8 cellular contexts compared by ENCODE assay signal in the genomic region with DNA sequence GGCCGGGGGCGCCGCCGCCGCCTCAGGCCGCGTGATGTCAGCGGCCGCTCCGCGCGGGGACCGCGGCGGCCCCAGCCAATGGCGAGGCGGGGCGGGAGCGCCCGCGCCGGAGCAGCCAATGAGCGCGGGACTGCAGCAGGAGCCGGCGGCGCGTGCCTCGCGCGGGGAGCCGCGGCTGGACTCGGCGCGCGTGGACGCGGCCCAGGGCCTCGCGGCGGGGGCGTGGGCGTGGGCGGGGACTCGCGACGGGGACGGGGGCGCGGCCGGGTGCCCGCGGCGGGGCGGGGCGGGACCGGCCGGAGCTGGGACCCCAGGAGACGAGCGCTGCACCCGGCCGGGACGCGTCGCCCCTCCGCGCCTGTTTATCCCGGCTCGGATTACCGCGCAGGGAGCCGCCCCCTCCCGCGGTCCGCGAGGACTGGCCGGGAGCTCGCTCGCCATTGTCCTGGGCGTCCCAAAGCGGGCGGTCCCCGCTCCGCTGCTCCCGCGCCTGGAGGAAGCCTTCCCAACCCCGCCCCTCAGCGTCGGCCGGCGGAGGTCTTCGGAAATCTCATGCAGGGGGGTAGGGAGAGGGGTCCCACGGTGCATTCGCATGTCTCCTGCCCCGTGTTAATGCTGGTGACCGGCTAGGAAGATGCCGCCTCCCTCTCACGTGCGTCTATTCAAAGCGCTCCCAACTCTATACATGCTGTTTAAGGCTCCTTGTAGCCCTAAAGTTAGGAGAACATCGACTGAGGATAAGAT. TPM values are rescaled to one million over a fixed set of nuclear protein-coding genes. Genes with fewer than 3 reads are reported as not detected.
A peak's percentile ranks its signal among the peaks of the same experiment; 100 is the strongest.
DNase-seq lines count a peak whose midpoint lies in the region; ATAC-seq and TF ChIP-seq lines count a peak whose summit lies in the region.

TSS of gene RNF157 (minus strand) at position 33 of the 744 bp plus-strand sequence. CDS start 253 bp downstream, outside the sequence.

- H3K27me3 Mint-ChIP-seq in CD14-positive monocyte (ENCODE audit: low read depth in 3 of 3) = peaks cover 57 to 75% (median 65%) of the 10 kb centered on the region in 3 donors

- no peaks in the 10 kb centered on the region for H3F3A ChIP-seq in smooth muscle cell (ENCODE audit: low read depth)

- peak within 1 kb of the TSS in 1 of 7 donors; percentile 70 for H3K27ac Mint-ChIP-seq in CD14-positive monocyte

- peaks cover 7% of the 10 kb centered on the region for H3K4me1 ChIP-seq in smooth muscle cell (ENCODE audit: low read depth)

- intact Hi-C loops in CD14-positive monocyte (cut with micrococcal nuclease) = loop anchor here in 1 of 2 donors (5.0 kb wide), 1 partner anchor 37 kb away; no protein-coding TSS in a partner anchor
- intact Hi-C loops in posterior vena cava (cut with DNase I) = no loop called here

- peak within 1 kb of the TSS; percentile 99 for H3K4me2 ChIP-seq in smooth muscle cell

- ATAC-seq in GM21515 (IDR thresholded peaks at IDR 0.05; ENCODE audit: unreplicated experiment) = peak; percentile 60

- no peaks in the 10 kb centered on the region for H3K9me3 ChIP-seq in smooth muscle cell (replicated peaks; ENCODE audit: low read depth)

- no peaks in the 10 kb centered on the region for H3K36me3 ChIP-seq in smooth muscle cell (ENCODE audit: low read depth)

- peak within 1 kb of the TSS; percentile 91 for H2AFZ ChIP-seq in smooth muscle cell (ENCODE audit: low read depth)

- TF ChIP-seq CTCF in CD14-positive monocyte (IDR thresholded peaks at IDR 0.05) = no peak
- no peak for TF ChIP-seq CTCF in VCaP (conservative IDR thresholded peaks at IDR 0.05)
- TF ChIP-seq CTCF in cardiac fibroblast (IDR thresholded peaks at IDR 0.05; ENCODE audit: low read depth, low read length) = no peak
- TF ChIP-seq CTCF in smooth muscle cell (IDR thresholded peaks at IDR 0.05; ENCODE audit: borderline replicate concordance, insufficient read depth, poor library complexity, severe bottlenecking) = no peak

- peak within 1 kb of the TSS; percentile 46 for H3K9ac ChIP-seq in smooth muscle cell (ENCODE audit: low read depth)

- peak within 1 kb of the TSS; percentile 79 to 92 for H3K4me3 Mint-ChIP-seq in CD14-positive monocyte

- H3K27ac ChIP-seq in VCaP = peak within 1 kb of the TSS; percentile 79
- H3K27ac ChIP-seq in smooth muscle cell (ENCODE audit: low read depth) = no peak within 1 kb of the TSS

- H3K4me3 ChIP-seq in cardiac fibroblast (replicated peaks in 1 of 2; ENCODE audit: low read depth in 2 of 2, low read length in 2 of 2) (peak within 1 kb of the TSS; percentile 47 to 55), smooth muscle cell (peak within 1 kb of the TSS; percentile 69)

- no peaks in the 10 kb centered on the region for H3K79me2 ChIP-seq in smooth muscle cell (ENCODE audit: low read depth)

- WGBS in smooth muscle cell (ENCODE audit: low lambda C conversion rate) = 2% methylated on average over 46 of the region's 102 CpGs

- peaks cover 42% of the 10 kb centered on the region for H3K27me3 ChIP-seq in smooth muscle cell (ENCODE audit: low read depth)

- H4K20me1 ChIP-seq in smooth muscle cell (ENCODE audit: low read depth) = no peaks in the 10 kb centered on the region

- H3K9me3 Mint-ChIP-seq in CD14-positive monocyte = peaks cover 0 to 17% (median 5%) of the 10 kb centered on the region in 7 donors

- peaks cover 3 to 12% of the 10 kb centered on the region in 2 donors for H3K36me3 Mint-ChIP-seq in CD14-positive monocyte

- peaks cover 20% of the 10 kb centered on the region for H3K4me1 Mint-ChIP-seq in CD14-positive monocyte

- DNase-seq in CD14-positive monocyte (ENCODE audit: low spot score) (no peak), LoVo (ENCODE audit: low spot score) (peak; percentile 66), cardiac fibroblast (ENCODE audit: low read depth in 2 of 2) (peak in 1 of 2 donors; percentile 25), iris pigment epithelial cell (ENCODE audit: low read depth) (peak; percentile 53), smooth muscle cell (lab: John Stamatoyannopoulos, UW; ENCODE audit: unreplicated experiment) (peak; percentile 37), posterior vena cava (ENCODE audit: low spot score) (no peak)

RNA-seq across cellular contexts. Expression of gene RNF157, which starts in this region (rescaled TPM):
- polyA plus RNA-seq in CD14-positive monocyte (not detected), smooth muscle cell (0.63 and 1.6 TPM in 2 replicates)
- total RNA-seq in smooth muscle cell (0.09 and 1.2 TPM in 2 replicates), posterior vena cava (1 to 10 TPM; 1.9 TPM)

Comparison
In these comparisons a context has a peak if more than half of its experiments do, and no peak if none do; other contexts are left out.
1. DNase-seq: peak in LoVo (single experiment), iris pigment epithelial cell (single experiment) and smooth muscle cell (single experiment); none in CD14-positive monocyte (single experiment) and posterior vena cava (single experiment).